Comparison of ENCODE assay signal across 1 cellular context in the genomic region with DNA sequence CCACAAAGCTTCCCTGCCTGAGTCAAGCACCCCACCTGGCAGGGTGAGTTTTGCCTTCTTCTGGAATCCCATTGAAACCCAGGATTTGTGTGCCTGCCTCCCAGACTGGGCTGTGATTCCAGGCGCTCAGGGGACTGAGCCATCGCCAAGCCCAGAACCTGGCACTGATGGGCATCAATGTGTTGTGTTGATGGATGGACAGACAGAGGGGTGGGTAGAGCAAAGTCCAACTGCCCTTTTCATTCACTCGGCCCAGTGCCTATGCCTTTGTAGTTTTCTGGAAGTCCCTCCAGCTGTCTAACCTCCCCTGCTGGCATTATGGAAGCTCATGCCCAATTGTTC.
TF ChIP-seq lines count a peak whose summit lies in the region.

No MANE protein-coding gene starts in this region.

TF ChIP-seq in WTC11, 78 proteins besides CTCF, POLR2A, EP300 and RAD21 (continued from another document):
- TF ChIP-seq, protein P1, sequence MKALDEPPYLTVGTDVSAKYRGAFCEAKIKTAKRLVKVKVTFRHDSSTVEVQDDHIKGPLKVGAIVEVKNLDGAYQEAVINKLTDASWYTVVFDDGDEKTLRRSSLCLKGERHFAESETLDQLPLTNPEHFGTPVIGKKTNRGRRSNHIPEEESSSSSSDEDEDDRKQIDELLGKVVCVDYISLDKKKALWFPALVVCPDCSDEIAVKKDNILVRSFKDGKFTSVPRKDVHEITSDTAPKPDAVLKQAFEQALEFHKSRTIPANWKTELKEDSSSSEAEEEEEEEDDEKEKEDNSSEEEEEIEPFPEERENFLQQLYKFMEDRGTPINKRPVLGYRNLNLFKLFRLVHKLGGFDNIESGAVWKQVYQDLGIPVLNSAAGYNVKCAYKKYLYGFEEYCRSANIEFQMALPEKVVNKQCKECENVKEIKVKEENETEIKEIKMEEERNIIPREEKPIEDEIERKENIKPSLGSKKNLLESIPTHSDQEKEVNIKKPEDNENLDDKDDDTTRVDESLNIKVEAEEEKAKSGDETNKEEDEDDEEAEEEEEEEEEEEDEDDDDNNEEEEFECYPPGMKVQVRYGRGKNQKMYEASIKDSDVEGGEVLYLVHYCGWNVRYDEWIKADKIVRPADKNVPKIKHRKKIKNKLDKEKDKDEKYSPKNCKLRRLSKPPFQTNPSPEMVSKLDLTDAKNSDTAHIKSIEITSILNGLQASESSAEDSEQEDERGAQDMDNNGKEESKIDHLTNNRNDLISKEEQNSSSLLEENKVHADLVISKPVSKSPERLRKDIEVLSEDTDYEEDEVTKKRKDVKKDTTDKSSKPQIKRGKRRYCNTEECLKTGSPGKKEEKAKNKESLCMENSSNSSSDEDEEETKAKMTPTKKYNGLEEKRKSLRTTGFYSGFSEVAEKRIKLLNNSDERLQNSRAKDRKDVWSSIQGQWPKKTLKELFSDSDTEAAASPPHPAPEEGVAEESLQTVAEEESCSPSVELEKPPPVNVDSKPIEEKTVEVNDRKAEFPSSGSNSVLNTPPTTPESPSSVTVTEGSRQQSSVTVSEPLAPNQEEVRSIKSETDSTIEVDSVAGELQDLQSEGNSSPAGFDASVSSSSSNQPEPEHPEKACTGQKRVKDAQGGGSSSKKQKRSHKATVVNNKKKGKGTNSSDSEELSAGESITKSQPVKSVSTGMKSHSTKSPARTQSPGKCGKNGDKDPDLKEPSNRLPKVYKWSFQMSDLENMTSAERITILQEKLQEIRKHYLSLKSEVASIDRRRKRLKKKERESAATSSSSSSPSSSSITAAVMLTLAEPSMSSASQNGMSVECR (CRISPR knock-in tag; IDR thresholded peaks at IDR 0.05; ENCODE audit: borderline replicate concordance), result no peak
- TF ChIP-seq, protein P2, sequence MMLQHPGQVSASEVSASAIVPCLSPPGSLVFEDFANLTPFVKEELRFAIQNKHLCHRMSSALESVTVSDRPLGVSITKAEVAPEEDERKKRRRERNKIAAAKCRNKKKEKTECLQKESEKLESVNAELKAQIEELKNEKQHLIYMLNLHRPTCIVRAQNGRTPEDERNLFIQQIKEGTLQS (CRISPR knock-in tag; conservative IDR thresholded peaks at IDR 0.05), result no peak
- TF ChIP-seq, protein P3, sequence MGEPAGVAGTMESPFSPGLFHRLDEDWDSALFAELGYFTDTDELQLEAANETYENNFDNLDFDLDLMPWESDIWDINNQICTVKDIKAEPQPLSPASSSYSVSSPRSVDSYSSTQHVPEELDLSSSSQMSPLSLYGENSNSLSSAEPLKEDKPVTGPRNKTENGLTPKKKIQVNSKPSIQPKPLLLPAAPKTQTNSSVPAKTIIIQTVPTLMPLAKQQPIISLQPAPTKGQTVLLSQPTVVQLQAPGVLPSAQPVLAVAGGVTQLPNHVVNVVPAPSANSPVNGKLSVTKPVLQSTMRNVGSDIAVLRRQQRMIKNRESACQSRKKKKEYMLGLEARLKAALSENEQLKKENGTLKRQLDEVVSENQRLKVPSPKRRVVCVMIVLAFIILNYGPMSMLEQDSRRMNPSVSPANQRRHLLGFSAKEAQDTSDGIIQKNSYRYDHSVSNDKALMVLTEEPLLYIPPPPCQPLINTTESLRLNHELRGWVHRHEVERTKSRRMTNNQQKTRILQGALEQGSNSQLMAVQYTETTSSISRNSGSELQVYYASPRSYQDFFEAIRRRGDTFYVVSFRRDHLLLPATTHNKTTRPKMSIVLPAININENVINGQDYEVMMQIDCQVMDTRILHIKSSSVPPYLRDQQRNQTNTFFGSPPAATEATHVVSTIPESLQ (CRISPR knock-in tag; IDR thresholded peaks at IDR 0.05), result no peak
- TF ChIP-seq, protein P4, sequence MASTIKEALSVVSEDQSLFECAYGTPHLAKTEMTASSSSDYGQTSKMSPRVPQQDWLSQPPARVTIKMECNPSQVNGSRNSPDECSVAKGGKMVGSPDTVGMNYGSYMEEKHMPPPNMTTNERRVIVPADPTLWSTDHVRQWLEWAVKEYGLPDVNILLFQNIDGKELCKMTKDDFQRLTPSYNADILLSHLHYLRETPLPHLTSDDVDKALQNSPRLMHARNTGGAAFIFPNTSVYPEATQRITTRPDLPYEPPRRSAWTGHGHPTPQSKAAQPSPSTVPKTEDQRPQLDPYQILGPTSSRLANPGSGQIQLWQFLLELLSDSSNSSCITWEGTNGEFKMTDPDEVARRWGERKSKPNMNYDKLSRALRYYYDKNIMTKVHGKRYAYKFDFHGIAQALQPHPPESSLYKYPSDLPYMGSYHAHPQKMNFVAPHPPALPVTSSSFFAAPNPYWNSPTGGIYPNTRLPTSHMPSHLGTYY (CRISPR knock-in tag; IDR thresholded peaks at IDR 0.05), result no peak
- TF ChIP-seq TP53 (CRISPR knock-in tag; IDR thresholded peaks at IDR 0.05), result no peak
